In the genomic region with DNA sequence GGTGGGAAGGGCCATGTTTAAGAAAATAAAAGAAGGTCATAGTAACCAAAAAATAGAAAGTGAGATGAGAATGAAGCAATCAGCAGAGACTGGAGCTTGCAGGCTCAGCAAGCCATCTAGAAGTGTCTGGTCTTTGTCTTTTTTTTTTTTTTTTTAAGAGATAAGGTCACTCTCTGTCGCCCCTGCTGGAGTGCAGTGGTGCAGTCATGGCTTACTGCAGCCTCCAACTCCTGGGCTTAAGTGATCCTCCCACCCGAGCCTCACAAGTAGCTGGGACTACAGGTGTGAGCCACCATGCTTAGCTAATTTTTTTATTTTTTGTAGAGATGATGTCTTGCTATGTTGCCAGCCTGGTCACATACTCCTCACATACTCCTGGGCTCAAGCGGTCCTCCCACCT, we compare ENCODE assay signal across 19 cellular contexts. TPM values are rescaled to one million over a fixed set of nuclear protein-coding genes. Genes with fewer than 3 reads are reported as not detected.
DNase-seq lines count a peak whose midpoint lies in the region; ATAC-seq, FAIRE-seq and TF ChIP-seq lines count a peak whose summit lies in the region.
"Had no signal": no experiment of that assay in that cellular context is flagged by ENCODE, and none has a peak within 500 bp of the region (broad histone marks: within the 10 kb centered on the region; RNA-seq: fewer than 3 reads in every experiment).

No MANE protein-coding gene starts in this region.

- H3K36me3 Mint-ChIP-seq in activated naive CD4-positive, alpha-beta T cell treated with anti-CD3 and anti-CD28 coated beads, Interleukin-2, amount 10 ng/mL, durations not matched to agents 7 days and 5 days, result no peaks in the 10 kb centered on the region
- peaks cover 7% of the 10 kb centered on the region for H3K36me3 Mint-ChIP-seq in progenitor cell of endocrine pancreas (ENCODE audit: insufficient read depth)

- TF ChIP-seq CTCF in GM12878 (IDR thresholded peaks at IDR 0.05 in 2 of 3, conservative IDR thresholded peaks at IDR 0.05 in 1 of 3; ENCODE audit: control insufficient read depth in 2 of 3, extremely low read depth in 1 of 3, insufficient read depth in 1 of 3, low read depth in 3 of 3, low read length in 3 of 3), result 0 out of 6 replicates have a peak, but pooled peaks of 1 of the 3 experiments have one; percentile 14
- peak; percentile 15 for TF ChIP-seq CTCF in progenitor cell of endocrine pancreas (IDR thresholded peaks at IDR 0.05; ENCODE audit: unreplicated experiment)
- no peak for TF ChIP-seq CTCF in thyroid gland (IDR thresholded peaks at IDR 0.05)
- TF ChIP-seq CTCF in uterus (IDR thresholded peaks at IDR 0.05), result no peak

- H3K4me1 ChIP-seq in GM12878 (ENCODE audit: control insufficient read depth, insufficient read depth, low read length), result no peaks in the 10 kb centered on the region
- H3K4me1 ChIP-seq in thyroid gland, result no peaks in the 10 kb centered on the region
- no peaks in the 10 kb centered on the region for H3K4me1 ChIP-seq in uterus

- H3K79me2 ChIP-seq in GM12878 (ENCODE audit: control insufficient read depth, insufficient read depth, low read length), result no peaks in the 10 kb centered on the region

- H3K36me3 ChIP-seq in GM12878 (ENCODE audit: control insufficient read depth in 2 of 2, insufficient read depth in 2 of 2, low read length in 1 of 2) (no peaks in the 10 kb centered on the region), thyroid gland (no peaks in the 10 kb centered on the region), uterus (no peaks in the 10 kb centered on the region)

- in situ Hi-C loops in GM12878 (cut with MboI), result no loop called here

- TF ChIP-seq EP300 in GM12878 (IDR thresholded peaks at IDR 0.05; ENCODE audit: borderline replicate concordance in 1 of 2, control insufficient read depth in 1 of 2, low read depth in 2 of 2, low read length in 2 of 2), result no peak

- TF ChIP-seq POLR2A in GM12878 (IDR thresholded peaks at IDR 0.05; ENCODE audit: low read depth, low read length) (no peak), thyroid gland (IDR thresholded peaks at IDR 0.05) (no peak), uterus (IDR thresholded peaks at IDR 0.05) (no peak)

- no peak for FAIRE-seq in GM12878 (lab: Jason Lieb, UNC)
- FAIRE-seq: D721Med, endometrium, islet of Langerhans had no signal

- RAD21 ChIA-PET in GM12878 (lab: Charles Lee; ENCODE audit: unreplicated experiment), result no interaction called here

- TF ChIP-seq RAD21 in GM12878 (IDR thresholded peaks at IDR 0.05; ENCODE audit: insufficient read depth, low read depth, low read length), result no peak

- H3K27me3 Mint-ChIP-seq in activated naive CD4-positive, alpha-beta T cell treated with anti-CD3 and anti-CD28 coated beads, Interleukin-2, amount 10 ng/mL, durations not matched to agents 7 days and 5 days, result peaks cover 8% of the 10 kb centered on the region
- H3K27me3 Mint-ChIP-seq in progenitor cell of endocrine pancreas, result no peaks in the 10 kb centered on the region
- H3K27me3 Mint-ChIP-seq: activated naive CD8-positive, alpha-beta T cell treated with anti-CD3 and anti-CD28 coated beads, Interleukin-2, amount 50 U/mL, for 24 hours had no signal

- H3K27ac ChIP-seq in GM12878 (ENCODE audit: control insufficient read depth, insufficient read depth), result no peak overlapping the region
- H3K27ac ChIP-seq in thyroid gland, result no peak overlapping the region
- H3K27ac ChIP-seq in uterus, result no peak overlapping the region

- H3K27me3 ChIP-seq in GM12878 (replicated peaks in 1 of 2; ENCODE audit: control insufficient read depth in 2 of 2, insufficient read depth in 2 of 2, low read length in 1 of 2) (no peaks in the 10 kb centered on the region), thyroid gland (no peaks in the 10 kb centered on the region), uterus (no peaks in the 10 kb centered on the region)

- ATAC-seq in GM12878, result peak; percentile 63
- ATAC-seq: activated naive CD8-positive, alpha-beta T cell treated with anti-CD3 and anti-CD28 coated beads, Interleukin-2, amount 50 U/mL, for 24 hours; right cardiac atrium had no signal

- H3K27ac Mint-ChIP-seq in activated naive CD4-positive, alpha-beta T cell treated with anti-CD3 and anti-CD28 coated beads, Interleukin-2, amount 10 ng/mL, durations not matched to agents 7 days and 5 days, result no peak overlapping the region
- no peak overlapping the region for H3K27ac Mint-ChIP-seq in progenitor cell of endocrine pancreas
- H3K27ac Mint-ChIP-seq: activated naive CD8-positive, alpha-beta T cell treated with anti-CD3 and anti-CD28 coated beads, Interleukin-2, amount 50 U/mL, for 24 hours had no signal

- no peak overlapping the region for H2AFZ ChIP-seq in GM12878 (ENCODE audit: control insufficient read depth, low read depth, low read length)

- H4K20me1 ChIP-seq in GM12878 (ENCODE audit: control insufficient read depth, insufficient read depth), result no peaks in the 10 kb centered on the region

- SMC1A ChIA-PET in GM12878 (lab: Charles Lee; ENCODE audit: uncharacterized antibody, unreplicated experiment), result no interaction called here

- no peak overlapping the region for H3K4me3 ChIP-seq in GM12878
- no peak overlapping the region for H3K4me3 ChIP-seq in thyroid gland (replicated peaks in 1 of 3)
- no peak overlapping the region for H3K4me3 ChIP-seq in uterus

- H3K4me3 Mint-ChIP-seq in activated naive CD4-positive, alpha-beta T cell treated with anti-CD3 and anti-CD28 coated beads, Interleukin-2, amount 10 ng/mL, durations not matched to agents 7 days and 5 days, result no peak overlapping the region
- H3K4me3 Mint-ChIP-seq in progenitor cell of endocrine pancreas (ENCODE audit: low read depth), result no peak overlapping the region
- H3K4me3 Mint-ChIP-seq: activated naive CD8-positive, alpha-beta T cell treated with anti-CD3 and anti-CD28 coated beads, Interleukin-2, amount 50 U/mL, for 24 hours had no signal

- no peak overlapping the region for H3K9ac ChIP-seq in GM12878 (ENCODE audit: control insufficient read depth, insufficient read depth, low read length)

- DNase-seq in activated naive CD4-positive, alpha-beta T cell treated with anti-CD3 and anti-CD28 coated beads, Interleukin-2, amount 10 ng/mL, durations not matched to agents 7 days and 5 days, result peak; percentile 25
- no peak for DNase-seq in activated naive CD4-positive, alpha-beta T cell treated with Interleukin-2 at 50 U/mL for 16 hours
- DNase-seq in HT1080 (ENCODE audit: low read depth) (peak; percentile 44), GM12878 (ENCODE audit: low read depth, low spot score) (no peak), progenitor cell of endocrine pancreas (ENCODE audit: low spot score, unreplicated experiment) (no peak), thyroid gland (no peak), uterus (no peak), NCI-H2081 treated with DMSO at 0.1 percent for 48 hours (lab: John Stamatoyannopoulos, UW) (no peak)
- DNase-seq: activated CD4-positive, alpha-beta T cell treated with anti-CD3 and anti-CD28 coated beads for 1 hour; activated naive CD8-positive, alpha-beta T cell treated with anti-CD3 and anti-CD28 coated beads, Interleukin-2, amount 50 U/mL, for 24 hours; activated T-cell treated with anti-CD3 and anti-CD28 coated beads, Interleukin-2, amount 50 U/mL, for 1 hour; mesenchymal stem cell; NCI-H1930; NCI-H526; right cardiac atrium had no signal

- no TSS peak for BruUV-seq in GM12878 (replicated peaks; lab: Mats Ljungman, UMichigan)

- CTCF ChIA-PET in activated naive CD4-positive, alpha-beta T cell treated with anti-CD3 and anti-CD28 coated beads, Interleukin-2, amount 10 ng/mL, durations not matched to agents 7 days and 5 days (lab: Charles Lee), result no interaction called here
- CTCF ChIA-PET in GM12878 (lab: Yijun Ruan, JAX), result interaction anchor here (0.6 to 0.9 kb wide), 3 partner anchors 161 to 222 kb away, joined by 3 read pairs; no protein-coding TSS in a partner anchor

- POLR2A ChIA-PET in GM12878 (lab: Charles Lee), result interaction anchor here (0.6 kb wide), 1 partner anchor 631 kb away, joined by 3 read pairs; no protein-coding TSS in a partner anchor

- H3K4me2 ChIP-seq in GM12878 (ENCODE audit: control insufficient read depth, insufficient read depth), result no peak overlapping the region

- intact Hi-C loops in GM12878 (cut with micrococcal nuclease; ENCODE audit: unreplicated experiment) (no loop called here), thyroid gland (cut with DNase I) (no loop called here), uterus (cut with DNase I; ENCODE audit: low total_unique reads) (no loop called here)

- H3K9me3 ChIP-seq in GM12878 (replicated peaks; ENCODE audit: control insufficient read depth, insufficient read depth, low read length), result no peaks in the 10 kb centered on the region
- H3K9me3 ChIP-seq in thyroid gland, result no peaks in the 10 kb centered on the region
- no peaks in the 10 kb centered on the region for H3K9me3 ChIP-seq in uterus

- H3K4me1 Mint-ChIP-seq in activated naive CD4-positive, alpha-beta T cell treated with anti-CD3 and anti-CD28 coated beads, Interleukin-2, amount 10 ng/mL, durations not matched to agents 7 days and 5 days, result no peaks in the 10 kb centered on the region
- no peaks in the 10 kb centered on the region for H3K4me1 Mint-ChIP-seq in progenitor cell of endocrine pancreas (ENCODE audit: low read depth)
- H3K4me1 Mint-ChIP-seq: activated naive CD8-positive, alpha-beta T cell treated with anti-CD3 and anti-CD28 coated beads, Interleukin-2, amount 50 U/mL, for 24 hours had no signal

- 46% methylated on average over 3 of the region's 3 CpGs for WGBS in GM12878 (ENCODE audit: insufficient coverage, insufficient replicate concordance, low lambda C conversion rate, missing lambda C conversion rate)
- WGBS in thyroid gland, 2 donors, result 92 to 95% methylated on average over 3 of the region's 3 CpGs

- H3K9me3 Mint-ChIP-seq in activated naive CD4-positive, alpha-beta T cell treated with anti-CD3 and anti-CD28 coated beads, Interleukin-2, amount 10 ng/mL, durations not matched to agents 7 days and 5 days, result no peaks in the 10 kb centered on the region
- H3K9me3 Mint-ChIP-seq in progenitor cell of endocrine pancreas (ENCODE audit: low read depth), result peaks cover 2% of the 10 kb centered on the region
- H3K9me3 Mint-ChIP-seq: activated naive CD8-positive, alpha-beta T cell treated with anti-CD3 and anti-CD28 coated beads, Interleukin-2, amount 50 U/mL, for 24 hours had no signal

RNA-seq across cellular contexts. Expression of gene GXYLT2, which starts 36.2 kb away (rescaled TPM):
- 8.0 and 11.3 TPM in 2 replicates for total RNA-seq in HT1080 (2014; rRNA removed; shearing (Covaris generic))
- 8.3 and 11.9 TPM in 2 replicates for polyA plus RNA-seq in HT1080 (2015; cell fraction: cytosol; rRNA removed)
- polyA plus RNA-seq in HT1080 (2015; cell fraction: nucleus; rRNA removed), result 4.2 and 4.7 TPM in 2 replicates
- 0.17 and 0.46 TPM in 2 replicates for total RNA-seq in GM12878 (2013; cell fraction: nucleolus; rRNA removed)
- total RNA-seq in GM12878 (2014; rRNA removed) (1.9 and 2.7 TPM in 2 replicates), GM12878 (2014; rRNA removed; fragmentation: Illumina TruSeq; extraction: Trizol) (1.4 and 2.2 TPM in 2 replicates), GM12878 (2021) (1.5 and 1.7 TPM in 2 replicates), progenitor cell of endocrine pancreas (6.0 and 7.4 TPM in 2 replicates), thyroid gland (10 to 100 TPM; 16.2 to 23.6 (median 19.6) TPM), uterus (10 to 100 TPM in 3 of 4 donors, 1 to 10 TPM in 1; 1.3 to 74.1 (median 18.5) TPM)
- 0.47 TPM for polyA plus RNA-seq in GM12878 (2011; ENCODE audit: low read depth)
- polyA plus RNA-seq in GM12878 (2011; rRNA removed) (0.27 and 0.29 TPM in 2 replicates), GM12878 (2014; fragmentation: Illumina TruSeq; extraction: Trizol) (0.91 and 1.0 TPM in 2 replicates), GM12878 (2014; fragmentation: Nextera tagmentation; extraction: Ambion mirVana) (under 1 TPM; 0.35 to 0.64 TPM), GM12878 (2014; rRNA removed) (1.7 and 2.6 TPM in 2 replicates), GM12878 (2016; fragmentation: Nextera tagmentation; extraction: Ambion mirVana) (under 1 TPM; 0.40 to 0.58 TPM)
- polyA plus RNA-seq in GM12878 (2011; cell fraction: cytosol; rRNA removed), result 0.23 and 0.31 TPM in 2 replicates
- polyA plus RNA-seq in GM12878 (2011; cell fraction: nucleus; rRNA removed), result 0.18 and 0.19 TPM in 2 replicates
- 0.29 and 0.62 TPM in 2 replicates for polyA plus RNA-seq in GM12878 (2012)
- polyA minus RNA-seq in GM12878 (2011; rRNA and poly(A)+ RNA removed), result 0.26 and 0.37 TPM in 2 replicates
- 1.6 TPM in 1 of 2 replicates, not detected in the other for polyA minus RNA-seq in GM12878 (2011; cell fraction: cytosol; rRNA and poly(A)+ RNA removed)
- 0.12 TPM in 1 of 2 replicates, not detected in the other for polyA minus RNA-seq in GM12878 (2011; cell fraction: nucleus; rRNA and poly(A)+ RNA removed)
- total RNA-seq: T-helper 2 cell treated with Interferon-gamma antibody and Interleukin-4, amounts not matched to agents 100 ng/mL and 5 ng/mL, for 36 hours had no signal

Comparison
In these comparisons a context has a peak if more than half of its experiments do, and no peak if none do; other contexts are left out.
1. DNase-seq: peak in activated naive CD4-positive, alpha-beta T cell treated with anti-CD3 and anti-CD28 coated beads, Interleukin-2, amount 10 ng/mL, durations not matched to agents 7 days and 5 days (single experiment) and HT1080 (single experiment); none in activated naive CD4-positive, alpha-beta T cell treated with Interleukin-2 at 50 U/mL for 16 hours (single experiment), GM12878 (single experiment), progenitor cell of endocrine pancreas (single experiment), thyroid gland (0 of 2), uterus (0 of 2) and NCI-H2081 treated with DMSO at 0.1 percent for 48 hours (single experiment).